In the genomic region with DNA sequence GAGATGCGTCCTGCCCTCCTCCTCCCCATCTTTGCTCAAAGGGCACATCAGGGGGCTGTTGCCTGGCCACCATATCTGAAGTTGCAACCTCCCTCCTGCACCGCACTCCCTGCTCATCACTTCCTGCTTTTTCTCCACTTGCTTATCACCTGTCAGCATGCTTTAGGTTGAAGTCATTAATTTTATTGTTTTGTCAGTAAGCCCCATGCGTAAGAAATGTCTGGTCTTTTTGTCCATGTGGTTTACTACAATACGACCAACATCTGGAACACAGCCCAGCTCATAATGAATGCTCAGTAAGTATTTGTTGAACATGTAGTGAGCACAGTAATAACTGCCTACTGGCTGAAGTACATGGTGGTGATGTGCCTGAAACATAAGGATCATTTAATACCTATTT, we compare ENCODE assay signal across 23 cellular contexts.
A peak's percentile ranks its signal among the peaks of the same experiment; 100 is the strongest.
DNase-seq lines count a peak whose midpoint lies in the region; ATAC-seq and TF ChIP-seq lines count a peak whose summit lies in the region.
"Had no signal": no experiment of that assay in that cellular context is flagged by ENCODE, and none has a peak within 500 bp of the region (broad histone marks: within the 10 kb centered on the region; RNA-seq: fewer than 3 reads in every experiment).

No MANE protein-coding gene starts in this region.

- H2AFZ ChIP-seq in fibroblast of lung (ENCODE audit: low read length) = no peak overlapping the region

- H3K36me3 Mint-ChIP-seq in CD8-positive, alpha-beta T cell = peaks cover 91% of the 10 kb centered on the region

- H3K27ac Mint-ChIP-seq in CD8-positive, alpha-beta T cell = peak overlapping the region; percentile 42
- H3K27ac Mint-ChIP-seq: activated naive CD4-positive, alpha-beta T cell treated with anti-CD3 and anti-CD28 coated beads, Interleukin-2, amount 50 U/mL, for 24 hours; CD8-positive, alpha-beta memory T cell; stimulated activated memory B cell treated with anti-CD40 and anti-IgM and Interleukin-4, amounts not matched to agents 10 μg/mL and 1 μg/mL and 100 μg/mL, for 72 hours had no signal

- TF ChIP-seq CTCF in CD8-positive, alpha-beta T cell (IDR thresholded peaks at IDR 0.05) = no peak
- TF ChIP-seq CTCF in fibroblast of lung (conservative IDR thresholded peaks at IDR 0.05 in 1 of 2, IDR thresholded peaks at IDR 0.05 in 1 of 2; ENCODE audit: low read depth in 1 of 2, low read length in 2 of 2) = no peak

- CTCF ChIA-PET in CD8-positive, alpha-beta T cell (lab: Charles Lee) = interaction anchor here (1.3 kb wide), 1 partner anchor 30 kb away, joined by 3 read pairs; no protein-coding TSS in a partner anchor

- no peaks in the 10 kb centered on the region for H3K79me2 ChIP-seq in fibroblast of lung (ENCODE audit: control insufficient read depth, insufficient read depth, low read length)

- no peak overlapping the region for H3K9ac ChIP-seq in fibroblast of lung (ENCODE audit: insufficient read depth, low read length)

- H3K4me3 Mint-ChIP-seq in CD8-positive, alpha-beta T cell = no peak overlapping the region
- H3K4me3 Mint-ChIP-seq: activated naive CD4-positive, alpha-beta T cell treated with anti-CD3 and anti-CD28 coated beads, Interleukin-2, amount 50 U/mL, for 24 hours; activated T-cell treated with anti-CD3 and anti-CD28 coated beads, Interleukin-2, amount 50 U/mL, for 4 hours; brain; CD8-positive, alpha-beta memory T cell; naive thymus-derived CD4-positive, alpha-beta T cell; stimulated activated memory B cell treated with anti-CD40 and anti-IgM and Interleukin-4, amounts not matched to agents 10 μg/mL and 1 μg/mL and 100 μg/mL, for 72 hours had no signal

- peaks cover 37% of the 10 kb centered on the region for H3K36me3 ChIP-seq in CD8-positive, alpha-beta T cell (ENCODE audit: insufficient read depth, low read length)
- H3K36me3 ChIP-seq in fibroblast of lung (ENCODE audit: control insufficient read depth, insufficient read depth, low read length) = peaks cover 8% of the 10 kb centered on the region

- POLR2A ChIA-PET in CD8-positive, alpha-beta T cell (lab: Charles Lee) = no interaction called here

- no peaks in the 10 kb centered on the region for H4K20me1 ChIP-seq in fibroblast of lung (ENCODE audit: control insufficient read depth, extremely low read depth, insufficient read depth, low read length)

- no peaks in the 10 kb centered on the region for H3K27me3 Mint-ChIP-seq in CD8-positive, alpha-beta T cell (ENCODE audit: low read depth)
- H3K27me3 Mint-ChIP-seq: activated naive CD4-positive, alpha-beta T cell treated with anti-CD3 and anti-CD28 coated beads, Interleukin-2, amount 50 U/mL, for 24 hours; CD8-positive, alpha-beta memory T cell; naive thymus-derived CD4-positive, alpha-beta T cell; stimulated activated memory B cell treated with anti-CD40 and anti-IgM and Interleukin-4, amounts not matched to agents 10 μg/mL and 1 μg/mL and 100 μg/mL, for 72 hours had no signal

- intact Hi-C loops in CD8-positive, alpha-beta T cell (cut with DNase I, micrococcal nuclease) = no loop called here
- intact Hi-C loops in left colon (cut with DNase I, micrococcal nuclease) = no loop called here

- H3K27ac ChIP-seq in CD8-positive, alpha-beta T cell (ENCODE audit: low read depth, low read length) = no peak overlapping the region
- H3K27ac ChIP-seq in fibroblast of lung (ENCODE audit: insufficient read depth, low read length) = no peak overlapping the region
- H3K27ac ChIP-seq: right lobe of liver had no signal

- H3K27me3 ChIP-seq in CD8-positive, alpha-beta T cell (ENCODE audit: insufficient read depth, low read length) = no peaks in the 10 kb centered on the region
- no peaks in the 10 kb centered on the region for H3K27me3 ChIP-seq in fibroblast of lung (ENCODE audit: control insufficient read depth, insufficient read depth, low read length)
- H3K27me3 ChIP-seq: right lobe of liver had no signal

- H3K9me3 ChIP-seq in CD8-positive, alpha-beta T cell (ENCODE audit: low read length) = no peaks in the 10 kb centered on the region
- H3K9me3 ChIP-seq in fibroblast of lung (ENCODE audit: control insufficient read depth, insufficient read depth, low read depth, low read length) = no peaks in the 10 kb centered on the region
- H3K9me3 ChIP-seq: right lobe of liver had no signal

- ATAC-seq in CD8-positive, alpha-beta T cell = no peak
- no peak for ATAC-seq in left colon
- ATAC-seq: activated T-cell treated with anti-CD3 and anti-CD28 coated beads, Interleukin-2, amount 50 U/mL, for 4 hours; naive thymus-derived CD4-positive, alpha-beta T cell; stimulated activated memory B cell treated with anti-CD40 and anti-IgM and Interleukin-4, amounts not matched to agents 10 μg/mL and 1 μg/mL and 100 μg/mL, for 72 hours had no signal

- DNase-seq in CD8-positive, alpha-beta T cell = no peak
- DNase-seq in M059J (ENCODE audit: low read depth) = peak; percentile 60
- DNase-seq in SHP77 treated with DMSO at 0.1 percent for 48 hours (lab: John Stamatoyannopoulos, UW) = peak; percentile 1
- DNase-seq in fibroblast of lung (ENCODE audit: low read depth in 2 of 2) = peak; percentile 15 to 65
- DNase-seq in NOMO-1 treated with dmso at 0.1 percent for 144 hours (lab: John Stamatoyannopoulos, UW; ENCODE audit: unreplicated experiment) = no peak
- DNase-seq in GM19238 (ENCODE audit: insufficient read length, low spot score) = no peak
- no peak for DNase-seq in left colon
- DNase-seq in NCI-H345 treated with DMSO at 0.1 percent for 48 hours (lab: John Stamatoyannopoulos, UW; ENCODE audit: unreplicated experiment) = no peak
- DNase-seq: activated CD4-positive, CD25-positive, alpha-beta regulatory T cell; activated T-cell treated with anti-CD3 and anti-CD28 coated beads, Interleukin-2, amount 50 U/mL, for 4 hours; CD8-positive, alpha-beta memory T cell; cortex of kidney; EL; foreskin melanocyte; kidney glomerular epithelial cell; mesendoderm; naive thymus-derived CD4-positive, alpha-beta T cell; NCI-H1436 treated with DMSO at 0.1 percent for 48 hours; NCI-H510A treated with DMSO at 0.1 percent for 48 hours; right lobe of liver had no signal

- no peak overlapping the region for H3K4me2 ChIP-seq in fibroblast of lung (ENCODE audit: extremely low read depth, insufficient read depth, low read length)

- no peaks in the 10 kb centered on the region for H3K4me1 ChIP-seq in CD8-positive, alpha-beta T cell (ENCODE audit: insufficient read depth, low read length)
- H3K4me1 ChIP-seq in fibroblast of lung (ENCODE audit: control insufficient read depth, extremely low read depth, insufficient read depth, low read length) = no peaks in the 10 kb centered on the region
- H3K4me1 ChIP-seq: right lobe of liver had no signal

- peaks cover 22% of the 10 kb centered on the region for H3K9me3 Mint-ChIP-seq in CD8-positive, alpha-beta T cell
- H3K9me3 Mint-ChIP-seq: activated naive CD4-positive, alpha-beta T cell treated with anti-CD3 and anti-CD28 coated beads, Interleukin-2, amount 50 U/mL, for 24 hours had no signal

- H3K4me3 ChIP-seq in CD8-positive, alpha-beta T cell (ENCODE audit: low read depth, low read length) = no peak overlapping the region
- no peak overlapping the region for H3K4me3 ChIP-seq in fibroblast of lung (replicated peaks in 1 of 4; ENCODE audit: control extremely low read depth in 1 of 4, insufficient read depth in 1 of 4, low read depth in 3 of 4, low read length in 4 of 4)
- H3K4me3 ChIP-seq: right lobe of liver had no signal

- H3K4me1 Mint-ChIP-seq in CD8-positive, alpha-beta T cell (ENCODE audit: low read depth) = peaks cover 9% of the 10 kb centered on the region
- H3K4me1 Mint-ChIP-seq: brain; stimulated activated memory B cell treated with anti-CD40 and anti-IgM and Interleukin-4, amounts not matched to agents 10 μg/mL and 1 μg/mL and 100 μg/mL, for 72 hours had no signal

Comparison
In these comparisons a context has a peak if more than half of its experiments do, and no peak if none do; other contexts are left out.
1. DNase-seq: peak in M059J (single experiment), SHP77 treated with DMSO at 0.1 percent for 48 hours (single experiment) and fibroblast of lung (2 of 2); none in CD8-positive, alpha-beta T cell (0 of 7), NOMO-1 treated with dmso at 0.1 percent for 144 hours (single experiment), GM19238 (single experiment), left colon (0 of 2) and NCI-H345 treated with DMSO at 0.1 percent for 48 hours (single experiment).